ENCODE assay signal across 8 cellular contexts in the genomic region with DNA sequence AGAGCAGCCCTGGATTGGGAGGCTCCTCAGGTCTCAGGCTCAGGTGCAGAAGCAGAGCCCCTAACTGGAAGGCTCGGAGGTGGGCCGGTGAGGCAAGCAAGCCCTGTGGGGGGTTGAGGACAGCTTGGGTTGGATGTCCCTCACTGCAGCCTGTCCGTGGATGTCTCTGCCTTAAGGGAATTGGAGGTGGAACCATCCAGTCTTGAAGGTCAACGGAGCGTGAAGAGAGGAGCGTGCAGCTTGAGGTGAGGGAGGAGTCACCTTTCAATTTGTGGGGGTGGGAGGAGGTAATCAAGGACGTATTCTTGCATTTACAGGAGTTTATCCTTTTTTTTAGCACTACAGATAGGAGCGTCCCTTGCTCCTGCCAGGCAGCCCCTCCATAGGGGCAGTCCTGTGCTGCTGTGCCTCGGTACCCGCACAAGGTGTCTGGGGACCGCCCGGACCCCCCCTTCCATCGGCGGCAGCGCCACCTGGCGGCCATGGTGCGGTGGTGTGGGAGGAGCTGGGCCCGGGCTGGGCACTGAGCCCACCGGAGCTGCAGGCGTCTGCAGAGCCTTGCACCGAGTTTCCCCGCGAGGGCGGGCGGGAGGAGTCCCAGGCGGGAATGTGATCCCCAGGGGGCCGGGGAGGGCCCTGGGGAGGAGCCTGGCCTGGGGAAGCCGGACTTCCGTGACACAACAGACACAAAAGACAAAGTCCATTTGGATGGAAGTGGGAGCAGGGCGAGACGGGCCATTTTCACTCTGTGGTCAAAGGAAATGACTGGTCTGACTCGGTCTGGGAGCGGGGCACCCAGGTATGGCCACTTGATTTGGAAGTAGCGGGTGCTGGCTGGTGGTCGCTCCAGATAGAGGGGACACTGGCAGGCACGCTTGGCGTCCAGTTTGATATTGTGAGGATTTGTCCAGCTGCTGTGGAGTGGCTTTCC. TPM values are rescaled to one million over a fixed set of nuclear protein-coding genes. Genes with fewer than 3 reads are reported as not detected.
DNase-seq lines count a peak whose midpoint lies in the region; ATAC-seq, FAIRE-seq and TF ChIP-seq lines count a peak whose summit lies in the region.

No MANE protein-coding gene starts in this region.

- peak; percentile 90 for FAIRE-seq in GM12892 (lab: Jason Lieb, UNC)
- FAIRE-seq in urothelium cell line (lab: Jason Lieb, UNC) = no peak

- intact Hi-C loops in left ventricle myocardium superior (cut with micrococcal nuclease) = no loop called here

- ATAC-seq in left ventricle myocardium superior = peak; percentile 89

- DNase-seq in 8988T (peak; percentile 100), GM12892 (ENCODE audit: insufficient read length) (peak; percentile 94), LoVo (ENCODE audit: low spot score) (peak; percentile 99), T-helper 1 cell (peak; percentile 58 to 73 (median 70)), amniotic epithelial cell (ENCODE audit: low read depth) (peak; percentile 89), left ventricle myocardium superior (peak; percentile 86), putamen (ENCODE audit: low spot score) (peak; percentile 91), urothelium cell line (ENCODE audit: low spot score) (peak; percentile 97)

- no peak for TF ChIP-seq POLR2A in GM12892 (IDR thresholded peaks at IDR 0.05; ENCODE audit: low read depth, low read length)

RNA-seq across cellular contexts. Expression of a gene that starts 0.9 kb away (rescaled TPM):
- 0.28 TPM for polyA plus RNA-seq in GM12892 (2012; ENCODE audit: missing spikeins)
- total RNA-seq in left ventricle myocardium superior = 0.10 TPM

RNA-seq across cellular contexts. Expression of a gene that starts 10.6 kb away (rescaled TPM):
- not detected for polyA plus RNA-seq in GM12892 (2012; ENCODE audit: missing spikeins)
- not detected for total RNA-seq in left ventricle myocardium superior

RNA-seq across cellular contexts. Expression of a gene that starts 19.7 kb away (rescaled TPM):
- polyA plus RNA-seq in GM12892 (2012; ENCODE audit: missing spikeins) = 36.1 TPM
- 5.7 TPM for total RNA-seq in left ventricle myocardium superior

RNA-seq across cellular contexts. Expression of a gene that starts 24.5 kb away (rescaled TPM):
- polyA plus RNA-seq in GM12892 (2012; ENCODE audit: missing spikeins) = 21.9 TPM
- 0.37 TPM for total RNA-seq in left ventricle myocardium superior

RNA-seq across cellular contexts. Expression of a gene that starts 52.6 kb away (rescaled TPM):
- polyA plus RNA-seq in GM12892 (2012; ENCODE audit: missing spikeins) = 0.34 TPM
- total RNA-seq in left ventricle myocardium superior = not detected

Comparison
In these comparisons a context has a peak if more than half of its experiments do, and no peak if none do; other contexts are left out.
1. Peak in every context shown above with its lines: DNase-seq and ATAC-seq.